In the genomic region with DNA sequence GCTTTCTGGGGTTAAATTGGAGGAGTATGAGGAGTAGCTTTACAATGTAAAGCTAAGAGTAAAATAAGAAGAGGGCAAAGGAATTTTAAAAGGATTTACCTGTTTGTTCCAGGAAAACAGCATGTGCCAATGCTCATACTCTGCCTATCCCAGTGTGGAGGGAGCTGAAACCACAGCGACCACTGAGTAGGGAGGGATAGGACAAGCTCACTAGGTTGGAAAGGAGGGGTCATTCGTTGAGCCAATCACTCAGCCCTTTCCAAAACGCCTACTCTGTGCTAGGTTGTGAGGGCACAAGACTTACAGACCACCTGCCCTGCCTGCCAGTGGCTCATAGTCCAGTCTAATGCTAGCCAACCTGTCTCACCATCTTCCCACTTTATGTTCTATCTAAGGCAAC, we compare ENCODE assay signal across 8 cellular contexts. TPM values are rescaled to one million over a fixed set of nuclear protein-coding genes. Genes with fewer than 3 reads are reported as not detected.
DNase-seq lines count a peak whose midpoint lies in the region; ATAC-seq, FAIRE-seq and TF ChIP-seq lines count a peak whose summit lies in the region.

No MANE protein-coding gene starts in this region.

- peak overlapping the region; percentile 76 for H4K8ac ChIP-seq in trophoblast cell (ENCODE audit: low read depth, low read length)

- no peak overlapping the region for H3K18ac ChIP-seq in trophoblast cell (ENCODE audit: low read length)

- peak overlapping the region; percentile 82 for H3K4me2 ChIP-seq in trophoblast cell (ENCODE audit: low read length)

- no peaks in the 10 kb centered on the region for H3K27me3 Mint-ChIP-seq in effector memory CD8-positive, alpha-beta T cell

- H3K9ac ChIP-seq in NT2/D1 (ENCODE audit: insufficient read length, low read depth) (peak overlapping the region; percentile 97), trophoblast cell (ENCODE audit: low read length) (no peak overlapping the region)

- H3K36me3 ChIP-seq in NT2/D1 (ENCODE audit: insufficient read depth, insufficient read length, low read length) (peaks cover 33% of the 10 kb centered on the region), trophoblast cell (ENCODE audit: control insufficient read depth in 1 of 2, insufficient read depth in 2 of 2, low read length in 2 of 2) (peaks cover 8 to 19% of the 10 kb centered on the region in 2 experiments)

- H3K27me3 ChIP-seq in NT2/D1 (ENCODE audit: insufficient read depth, insufficient read length) (no peaks in the 10 kb centered on the region), trophoblast cell (ENCODE audit: insufficient read depth, low read length) (no peaks in the 10 kb centered on the region)

- H3K27ac ChIP-seq in trophoblast cell (ENCODE audit: low read depth, low read length): no peak overlapping the region

- no peak overlapping the region for H4K91ac ChIP-seq in trophoblast cell (ENCODE audit: low read depth, low read length)

- H3K4me1 Mint-ChIP-seq in effector memory CD8-positive, alpha-beta T cell (ENCODE audit: low read depth in 2 of 2): peaks cover 50 to 57% of the 10 kb centered on the region in 2 donors

- no peak overlapping the region for H2BK5ac ChIP-seq in trophoblast cell (ENCODE audit: low read depth, low read length, poor library complexity)

- H3K4me1 ChIP-seq in NT2/D1 (ENCODE audit: insufficient read depth, insufficient read length) (no peaks in the 10 kb centered on the region), trophoblast cell (ENCODE audit: control insufficient read depth in 1 of 2, insufficient read depth in 2 of 2, low read length in 2 of 2) (peaks cover 2 to 15% of the 10 kb centered on the region in 2 experiments)

- ATAC-seq in effector memory CD8-positive, alpha-beta T cell (replicated peaks): no peak
- no peak for ATAC-seq in activated CD4-positive, CD25-positive, alpha-beta regulatory T cell treated with anti-CD3 and anti-CD28 coated beads, Interleukin-2, amount 50 U/mL, for 24 hours

- peak overlapping the region; percentile 95 for H3K4me3 ChIP-seq in GM08714 (ENCODE audit: low read length)
- H3K4me3 ChIP-seq in NT2/D1 (ENCODE audit: insufficient read length, low read depth): peak overlapping the region; percentile 94
- H3K4me3 ChIP-seq in trophoblast cell (ENCODE audit: low read depth, low read length): no peak overlapping the region

- peak overlapping the region; percentile 17 for H2BK12ac ChIP-seq in trophoblast cell (ENCODE audit: low read length)

- H3K9me3 Mint-ChIP-seq in effector memory CD8-positive, alpha-beta T cell: peaks cover 0 to 2% of the 10 kb centered on the region in 2 donors

- H4K12ac ChIP-seq in trophoblast cell (ENCODE audit: low read depth, low read length): no peak overlapping the region

- no peak overlapping the region for H3K4ac ChIP-seq in trophoblast cell (ENCODE audit: low read depth, low read length)

- TF ChIP-seq POLR2A in GM12891 (IDR thresholded peaks at IDR 0.05; ENCODE audit: low read depth, low read length): no peak

- peak overlapping the region; percentile 31 for H2AFZ ChIP-seq in trophoblast cell (ENCODE audit: insufficient read depth, low read length, poor library complexity)

- no peak overlapping the region for H3K23ac ChIP-seq in trophoblast cell (ENCODE audit: low read length)

- peak overlapping the region; percentile 96 to 99 for H3K4me3 Mint-ChIP-seq in effector memory CD8-positive, alpha-beta T cell

- H2BK120ac ChIP-seq in trophoblast cell (ENCODE audit: insufficient read depth, low read length, poor library complexity): no peak overlapping the region

- peaks cover 30% of the 10 kb centered on the region for H3K36me3 Mint-ChIP-seq in effector memory CD8-positive, alpha-beta T cell (ENCODE audit: insufficient read depth)

- H3K9me3 ChIP-seq in NT2/D1 (ENCODE audit: insufficient read depth, low read length): no peaks in the 10 kb centered on the region
- no peaks in the 10 kb centered on the region for H3K9me3 ChIP-seq in trophoblast cell (ENCODE audit: insufficient read depth, low read depth, low read length)

- H2AK5ac ChIP-seq in trophoblast cell (ENCODE audit: low read length): no peak overlapping the region

- no CpG with 5 or more reads among the region's 3 CpGs for WGBS in trophoblast cell (ENCODE audit: extremely low coverage, insufficient coverage, insufficient read length)

- FAIRE-seq in GM12891 (lab: Jason Lieb, UNC): no peak

- peaks cover 18% of the 10 kb centered on the region for H3K79me1 ChIP-seq in trophoblast cell (ENCODE audit: low read length)

- no peak for DNase-seq in NT2/D1 (ENCODE audit: low read depth, low spot score)
- no peak for DNase-seq in effector memory CD8-positive, alpha-beta T cell
- DNase-seq in trophoblast cell: no peak
- DNase-seq in GM12891 (ENCODE audit: insufficient read length, low spot score): no peak
- DNase-seq in NOMO-1 treated with DMSO at 0.1 percent for 48 hours (lab: John Stamatoyannopoulos, UW; ENCODE audit: unreplicated experiment): no peak
- no peak for DNase-seq in activated CD8-positive, alpha-beta memory T cell treated with anti-CD3 and anti-CD28 coated beads, Interleukin-2, amount 50 U/mL, for 48 hours

- peaks cover 17% of the 10 kb centered on the region for H3K79me2 ChIP-seq in trophoblast cell (ENCODE audit: control insufficient read depth, insufficient read depth, low read length, poor library complexity)

- no peak overlapping the region for H3K14ac ChIP-seq in trophoblast cell (ENCODE audit: low read length)

- peak overlapping the region; percentile 99 for H3K27ac Mint-ChIP-seq in effector memory CD8-positive, alpha-beta T cell

TF ChIP-seq in GM12891, 5 proteins besides CTCF, POLR2A, EP300 and RAD21:
- TF ChIP-seq POU2F2 (IDR thresholded peaks at IDR 0.05; ENCODE audit: low read depth, low read length) (no peak), SPI1 (IDR thresholded peaks at IDR 0.05; ENCODE audit: low read depth, low read length) (no peak), POLR2AphosphoS5 (IDR thresholded peaks at IDR 0.05; ENCODE audit: low read depth, low read length) (no peak), TAF1 (IDR thresholded peaks at IDR 0.05; ENCODE audit: low read depth, low read length) (no peak), PAX5 (IDR thresholded peaks at IDR 0.05; ENCODE audit: insufficient read depth, low read length, severe bottlenecking) (no peak)

RNA-seq across cellular contexts. Expression of a gene that starts 1.1 kb away (rescaled TPM):
- 73.2 and 73.8 TPM in 2 replicates for polyA plus RNA-seq in trophoblast cell (2013)
- 101 TPM for polyA plus RNA-seq in GM12891 (2012; ENCODE audit: low read depth, missing spikeins)

RNA-seq across cellular contexts. Expression of a gene that starts 1.6 kb away (rescaled TPM):
- polyA plus RNA-seq in trophoblast cell (2013): 51.0 and 51.4 TPM in 2 replicates
- 22.6 TPM for polyA plus RNA-seq in GM12891 (2012; ENCODE audit: low read depth, missing spikeins)

RNA-seq across cellular contexts. Expression of a gene that starts 32.1 kb away (rescaled TPM):
- polyA plus RNA-seq in trophoblast cell (2013): 0.34 and 0.37 TPM in 2 replicates
- polyA plus RNA-seq in GM12891 (2012; ENCODE audit: low read depth, missing spikeins): 0.19 TPM

RNA-seq across cellular contexts. Expression of a gene that starts 51.7 kb away (rescaled TPM):
- 28.0 and 28.5 TPM in 2 replicates for polyA plus RNA-seq in trophoblast cell (2013)
- polyA plus RNA-seq in GM12891 (2012; ENCODE audit: low read depth, missing spikeins): 28.4 TPM
